ENCODE assay signal across 8 cellular contexts in the genomic region with DNA sequence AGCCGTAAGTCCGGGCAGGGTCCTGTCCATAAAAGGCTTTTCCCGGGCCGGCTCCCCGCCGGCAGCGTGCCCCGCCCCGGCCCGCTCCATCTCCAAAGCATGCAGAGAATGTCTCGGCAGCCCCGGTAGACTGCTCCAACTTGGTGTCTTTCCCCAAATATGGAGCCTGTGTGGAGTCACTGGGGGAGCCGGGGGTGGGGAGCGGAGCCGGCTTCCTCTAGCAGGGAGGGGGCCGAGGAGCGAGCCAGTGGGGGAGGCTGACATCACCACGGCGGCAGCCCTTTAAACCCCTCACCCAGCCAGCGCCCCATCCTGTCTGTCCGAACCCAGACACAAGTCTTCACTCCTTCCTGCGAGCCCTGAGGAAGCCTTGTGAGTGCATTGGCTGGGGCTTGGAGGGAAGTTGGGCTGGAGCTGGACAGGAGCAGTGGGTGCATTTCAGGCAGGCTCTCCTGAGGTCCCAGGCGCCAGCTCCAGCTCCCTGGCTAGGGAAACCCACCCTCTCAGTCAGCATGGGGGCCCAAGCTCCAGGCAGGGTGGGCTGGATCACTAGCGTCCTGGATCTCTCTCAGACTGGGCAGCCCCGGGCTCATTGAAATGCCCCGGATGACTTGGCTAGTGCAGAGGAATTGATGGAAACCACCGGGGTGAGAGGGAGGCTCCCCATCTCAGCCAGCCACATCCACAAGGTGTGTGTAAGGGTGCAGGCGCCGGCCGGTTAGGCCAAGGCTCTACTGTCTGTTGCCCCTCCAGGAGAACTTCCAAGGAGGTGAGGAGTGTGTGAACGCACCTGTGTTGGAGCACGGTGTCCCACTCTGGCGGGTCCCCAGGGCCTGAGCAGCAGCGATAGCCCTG. TPM values are rescaled to one million over a fixed set of nuclear protein-coding genes. Genes with fewer than 3 reads are reported as not detected.
DNase-seq lines count a peak whose midpoint lies in the region; ATAC-seq and TF ChIP-seq lines count a peak whose summit lies in the region.

TSS of gene TAGLN (plus strand) at position 310 of the 855 bp plus-strand sequence. CDS start 3,644 bp downstream, outside the sequence.

- peak; percentile 64 for ATAC-seq in omental fat pad (ENCODE audit: low FRiP score)
- ATAC-seq in GM21717 (IDR thresholded peaks at IDR 0.05; ENCODE audit: unreplicated experiment), result no peak
- no peak for ATAC-seq in HG03095 (IDR thresholded peaks at IDR 0.05; ENCODE audit: unreplicated experiment)

- DNase-seq in AG20443 (ENCODE audit: low spot score), result peak; percentile 97
- DNase-seq in SW480 (ENCODE audit: low spot score), result peak; percentile 59
- peak; percentile 83 for DNase-seq in glomerular visceral epithelial cell (ENCODE audit: extremely low spot score)
- DNase-seq in omental fat pad (ENCODE audit: low spot score), result peak; percentile 49
- DNase-seq in NCI-H2171 treated with DMSO at 0.1 percent for 48 hours (lab: John Stamatoyannopoulos, UW), result no peak
- no peak for DNase-seq in activated CD4-positive, alpha-beta T cell treated with anti-CD3 and anti-CD28 coated beads, Interleukin-2, amount 50 U/mL, for 4 hours

- no peak for TF ChIP-seq CTCF in omental fat pad (IDR thresholded peaks at IDR 0.05)

RNA-seq across cellular contexts. Expression of gene TAGLN, which starts in this region (rescaled TPM):
- 1,000 to 10,000 TPM in 1 of 4 donors, 100 to 1,000 TPM in 3; 731 to 1,161 (median 827) TPM for total RNA-seq in omental fat pad

Comparison
In these comparisons a context has a peak if more than half of its experiments do, and no peak if none do; other contexts are left out.
1. DNase-seq: peak in AG20443 (single experiment), SW480 (single experiment), glomerular visceral epithelial cell (single experiment) and omental fat pad (single experiment); none in NCI-H2171 treated with DMSO at 0.1 percent for 48 hours (single experiment) and activated CD4-positive, alpha-beta T cell treated with anti-CD3 and anti-CD28 coated beads, Interleukin-2, amount 50 U/mL, for 4 hours (0 of 2).